ENCODE assay signal across 8 cellular contexts in genomic region chr1:154352581-154353459, GRCh38. TPM values are rescaled to one million over a fixed set of nuclear protein-coding genes. Genes with fewer than 3 reads are reported as not detected.
A peak's percentile ranks its signal among the peaks of the same experiment; 100 is the strongest.
DNase-seq lines count a peak whose midpoint lies in the region; ATAC-seq and TF ChIP-seq lines count a peak whose summit lies in the region.

No MANE protein-coding gene starts in this region.

- DNase-seq in CD14-positive monocyte (ENCODE audit: low spot score) (peak; percentile 53), brain microvascular endothelial cell (no peak), retinal pigment epithelial cell (ENCODE audit: low read depth) (no peak)

- H3K27ac Mint-ChIP-seq in CD14-positive monocyte: peak overlapping the region; percentile 51 to 91 (median 88)

- no peaks in the 10 kb centered on the region for H3K27me3 ChIP-seq in brain microvascular endothelial cell (replicated peaks)
- peaks cover 30% of the 10 kb centered on the region for H3K27me3 ChIP-seq in iPS-18a (ENCODE audit: control insufficient read depth, insufficient read depth, low read length)

- in situ Hi-C loops in brain microvascular endothelial cell (cut with HindIII; ENCODE audit: low pct_ligation_motif_present, low sequenced_read_pairs): no loop called here

- ATAC-seq in HG02852 (IDR thresholded peaks at IDR 0.05; ENCODE audit: unreplicated experiment): peak; percentile 51
- peak; percentile 79 for ATAC-seq in SK-N-SH treated with all-trans-retinoic acid at 6 μM for 48 hours
- no peak for ATAC-seq in GM19455 (IDR thresholded peaks at IDR 0.05; ENCODE audit: unreplicated experiment)
- ATAC-seq in HG03457 (IDR thresholded peaks at IDR 0.05; ENCODE audit: unreplicated experiment): no peak

- TF ChIP-seq CTCF in CD14-positive monocyte (IDR thresholded peaks at IDR 0.05): no peak
- TF ChIP-seq CTCF in brain microvascular endothelial cell (IDR thresholded peaks at IDR 0.05; ENCODE audit: low read depth, low read length, missing control alignments): peak; percentile 8
- TF ChIP-seq CTCF in retinal pigment epithelial cell (conservative IDR thresholded peaks at IDR 0.05; ENCODE audit: low read depth, low read length): peak; percentile 9

- peaks cover 0 to 6% of the 10 kb centered on the region in 2 donors for H3K36me3 Mint-ChIP-seq in CD14-positive monocyte

- H3K4me3 Mint-ChIP-seq in CD14-positive monocyte: peak overlapping the region; percentile 89 to 93

- H3K36me3 ChIP-seq in brain microvascular endothelial cell (replicated peaks) (peaks cover 21% of the 10 kb centered on the region), iPS-18a (ENCODE audit: control insufficient read depth, low read depth, low read length) (peaks cover 13% of the 10 kb centered on the region)

- no peaks in the 10 kb centered on the region for H3K9me3 ChIP-seq in iPS-18a (ENCODE audit: control insufficient read depth, low read depth, low read length)

- H3K4me1 Mint-ChIP-seq in CD14-positive monocyte: peaks cover 43% of the 10 kb centered on the region

- H3K4me3 ChIP-seq in brain microvascular endothelial cell (ENCODE audit: low read depth, low read length) (peak overlapping the region; percentile 49), iPS-18a (ENCODE audit: low read length) (peak overlapping the region; percentile 83), retinal pigment epithelial cell (ENCODE audit: low read length) (peak overlapping the region; percentile 50)

- intact Hi-C loops in CD14-positive monocyte (cut with micrococcal nuclease): no loop called here

- peaks cover 0 to 2% (median 0%) of the 10 kb centered on the region in 7 donors for H3K9me3 Mint-ChIP-seq in CD14-positive monocyte

- H3K9ac ChIP-seq in iPS-18a (ENCODE audit: low read length): peak overlapping the region; percentile 37

- H3K4me1 ChIP-seq in iPS-18a (ENCODE audit: control insufficient read depth, low read depth, low read length): no peaks in the 10 kb centered on the region

- peaks cover 10 to 31% (median 19%) of the 10 kb centered on the region in 3 donors for H3K27me3 Mint-ChIP-seq in CD14-positive monocyte (ENCODE audit: low read depth in 3 of 3)

- H3K27ac ChIP-seq in brain microvascular endothelial cell (no peak overlapping the region), iPS-18a (ENCODE audit: low read length) (no peak overlapping the region)

TF ChIP-seq in SK-N-SH treated with all-trans-retinoic acid at 6 μM for 48 hours, 23 proteins besides CTCF, POLR2A, EP300 and RAD21:
- no peak for TF ChIP-seq ZC3H10 (CRISPR knock-in tag; IDR thresholded peaks at IDR 0.05)
- TF ChIP-seq ARNTL (CRISPR knock-in tag; IDR thresholded peaks at IDR 0.05; ENCODE audit: borderline replicate concordance, low read depth): no peak
- TF ChIP-seq CSRNP3 (CRISPR knock-in tag; IDR thresholded peaks at IDR 0.05): no peak
- no peak for TF ChIP-seq BACH2 (CRISPR knock-in tag; IDR thresholded peaks at IDR 0.05; ENCODE audit: borderline replicate concordance)
- no peak for TF ChIP-seq TOX (CRISPR knock-in tag; IDR thresholded peaks at IDR 0.05; ENCODE audit: borderline replicate concordance)
- TF ChIP-seq OSR1 (CRISPR knock-in tag; IDR thresholded peaks at IDR 0.05): no peak
- no peak for TF ChIP-seq ZNF70 (CRISPR knock-in tag; IDR thresholded peaks at IDR 0.05)
- no peak for TF ChIP-seq ZNF8 (CRISPR knock-in tag; IDR thresholded peaks at IDR 0.05)
- TF ChIP-seq SNAI2 (CRISPR knock-in tag; IDR thresholded peaks at IDR 0.05): no peak
- no peak for TF ChIP-seq RARB (CRISPR knock-in tag; IDR thresholded peaks at IDR 0.05)
- no peak for TF ChIP-seq TSHZ2 (CRISPR knock-in tag; IDR thresholded peaks at IDR 0.05)
TF ChIP-seq in SK-N-SH treated with all-trans-retinoic acid at 6 μM for 48 hours: peak in this region for 0.

RNA-seq across cellular contexts. Expression of gene ATP8B2, which starts 27.5 kb away (rescaled TPM):
- polyA plus RNA-seq in CD14-positive monocyte: under 1 TPM; 0.46 to 0.98 TPM

RNA-seq across cellular contexts. Expression of gene AQP10, which starts 31.9 kb away (rescaled TPM):
- polyA plus RNA-seq in CD14-positive monocyte: under 1 TPM in 1 of 2 donors, not detected in 1; 0.09 TPM

RNA-seq across cellular contexts. Expression of gene IL6R, which starts 52.3 kb away (rescaled TPM):
- polyA plus RNA-seq in CD14-positive monocyte: 10 to 100 TPM; 56.4 to 81.7 TPM

Comparison
In these comparisons a context has a peak if more than half of its experiments do, and no peak if none do; other contexts are left out.
1. ATAC-seq: peak in HG02852 (single experiment) and SK-N-SH treated with all-trans-retinoic acid at 6 μM for 48 hours (single experiment); none in GM19455 (single experiment) and HG03457 (single experiment).
2. Peak in every context shown above with its lines, with median percentiles within 50 percentile points of each other: H3K4me3 ChIP-seq.